ENCODE assay signal across 1 cellular context in genomic region chr2:121755237-121756111, GRCh38.
TF ChIP-seq lines count a peak whose summit lies in the region.

TSN (plus strand) TSS chr2:121755651; CDS start chr2:121755780, 129 bp downstream.

TF ChIP-seq in K562, 482 proteins besides CTCF, POLR2A, EP300 and RAD21 (continued from another document and continues in another):
- TF ChIP-seq ZBTB34 (CRISPR knock-in tag; IDR thresholded peaks at IDR 0.05): no peak
- TF ChIP-seq MAFG (tag; conservative IDR thresholded peaks at IDR 0.05): no peak
- TF ChIP-seq CXXC5 (CRISPR knock-in tag; IDR thresholded peaks at IDR 0.05): peak; percentile 96
- no peak for TF ChIP-seq SAFB (IDR thresholded peaks at IDR 0.05; ENCODE audit: borderline replicate concordance, low read depth, low read length)
- no peak for TF ChIP-seq CC2D1A (IDR thresholded peaks at IDR 0.05)
- TF ChIP-seq, protein P1, sequence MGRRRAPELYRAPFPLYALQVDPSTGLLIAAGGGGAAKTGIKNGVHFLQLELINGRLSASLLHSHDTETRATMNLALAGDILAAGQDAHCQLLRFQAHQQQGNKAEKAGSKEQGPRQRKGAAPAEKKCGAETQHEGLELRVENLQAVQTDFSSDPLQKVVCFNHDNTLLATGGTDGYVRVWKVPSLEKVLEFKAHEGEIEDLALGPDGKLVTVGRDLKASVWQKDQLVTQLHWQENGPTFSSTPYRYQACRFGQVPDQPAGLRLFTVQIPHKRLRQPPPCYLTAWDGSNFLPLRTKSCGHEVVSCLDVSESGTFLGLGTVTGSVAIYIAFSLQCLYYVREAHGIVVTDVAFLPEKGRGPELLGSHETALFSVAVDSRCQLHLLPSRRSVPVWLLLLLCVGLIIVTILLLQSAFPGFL (CRISPR knock-in tag; IDR thresholded peaks at IDR 0.05): no peak
- no peak for TF ChIP-seq NCOR1 (IDR thresholded peaks at IDR 0.05)
- peak; percentile 75; the same call in 1 of the 2 replicates for TF ChIP-seq GABPB1 (CRISPR knock-in tag; IDR thresholded peaks at IDR 0.05)
- no peak for TF ChIP-seq SMAD1 (IDR thresholded peaks at IDR 0.05; ENCODE audit: low read depth, low read length, partially characterized antibody)
- TF ChIP-seq ZNF12 (CRISPR knock-in tag; IDR thresholded peaks at IDR 0.05): no peak
- TF ChIP-seq BRF2 (IDR thresholded peaks at IDR 0.05; ENCODE audit: borderline replicate concordance, insufficient read depth, insufficient read length): no peak
- no peak for TF ChIP-seq ZNF133 (CRISPR knock-in tag; IDR thresholded peaks at IDR 0.05)
- TF ChIP-seq, protein P2, sequence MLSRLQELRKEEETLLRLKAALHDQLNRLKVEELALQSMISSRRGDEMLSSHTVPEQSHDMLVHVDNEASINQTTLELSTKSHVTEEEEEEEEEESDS (CRISPR knock-in tag; IDR thresholded peaks at IDR 0.05): no peak
- TF ChIP-seq, protein P3, sequence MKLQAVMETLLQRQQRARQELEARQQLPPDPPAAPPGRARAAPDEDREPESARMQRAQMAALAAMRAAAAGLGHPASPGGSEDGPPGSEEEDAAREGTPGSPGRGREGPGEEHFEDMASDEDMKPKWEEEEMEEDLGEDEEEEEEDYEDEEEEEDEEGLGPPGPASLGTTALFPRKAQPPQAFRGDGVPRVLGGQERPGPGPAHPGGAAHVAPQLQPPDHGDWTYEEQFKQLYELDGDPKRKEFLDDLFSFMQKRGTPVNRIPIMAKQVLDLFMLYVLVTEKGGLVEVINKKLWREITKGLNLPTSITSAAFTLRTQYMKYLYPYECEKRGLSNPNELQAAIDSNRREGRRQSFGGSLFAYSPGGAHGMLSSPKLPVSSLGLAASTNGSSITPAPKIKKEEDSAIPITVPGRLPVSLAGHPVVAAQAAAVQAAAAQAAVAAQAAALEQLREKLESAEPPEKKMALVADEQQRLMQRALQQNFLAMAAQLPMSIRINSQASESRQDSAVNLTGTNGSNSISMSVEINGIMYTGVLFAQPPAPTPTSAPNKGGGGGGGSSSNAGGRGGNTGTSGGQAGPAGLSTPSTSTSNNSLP (IDR thresholded peaks at IDR 0.05; ENCODE audit: borderline replicate concordance, low read depth, low read length): no peak
- TF ChIP-seq ZSCAN29 (IDR thresholded peaks at IDR 0.05): no peak
- TF ChIP-seq MCM5 (IDR thresholded peaks at IDR 0.05; ENCODE audit: low read depth): no peak
- TF ChIP-seq GTF2B (IDR thresholded peaks at IDR 0.05; ENCODE audit: extremely low read depth, insufficient read length): no peak
- no peak for TF ChIP-seq RBM25 (IDR thresholded peaks at IDR 0.05; ENCODE audit: low read depth, low read length, severe bottlenecking)
- no peak for TF ChIP-seq ZNF408 (CRISPR knock-in tag; IDR thresholded peaks at IDR 0.05; ENCODE audit: low read depth)
- TF ChIP-seq THRAP3 (IDR thresholded peaks at IDR 0.05; ENCODE audit: borderline replicate concordance): no peak
- TF ChIP-seq PKNOX1 (IDR thresholded peaks at IDR 0.05): no peak
- TF ChIP-seq USF2 (CRISPR knock-in tag; IDR thresholded peaks at IDR 0.05): peak; percentile 93
- TF ChIP-seq ZNF707 (CRISPR knock-in tag; conservative IDR thresholded peaks at IDR 0.05): no peak
- TF ChIP-seq CHD1 (IDR thresholded peaks at IDR 0.05; ENCODE audit: low read length): peak; percentile 45
- TF ChIP-seq FUS (optimal IDR thresholded peaks at IDR 0.05; ENCODE audit: low read depth, low read length): peak; percentile 71
- no peak for TF ChIP-seq RBM34 (IDR thresholded peaks at IDR 0.05; ENCODE audit: borderline replicate concordance, insufficient read depth, low read length)
- no peak for TF ChIP-seq THRB (CRISPR knock-in tag; conservative IDR thresholded peaks at IDR 0.05)
- TF ChIP-seq GTF2A2 (tag; IDR thresholded peaks at IDR 0.05): no peak
- TF ChIP-seq, protein P4, sequence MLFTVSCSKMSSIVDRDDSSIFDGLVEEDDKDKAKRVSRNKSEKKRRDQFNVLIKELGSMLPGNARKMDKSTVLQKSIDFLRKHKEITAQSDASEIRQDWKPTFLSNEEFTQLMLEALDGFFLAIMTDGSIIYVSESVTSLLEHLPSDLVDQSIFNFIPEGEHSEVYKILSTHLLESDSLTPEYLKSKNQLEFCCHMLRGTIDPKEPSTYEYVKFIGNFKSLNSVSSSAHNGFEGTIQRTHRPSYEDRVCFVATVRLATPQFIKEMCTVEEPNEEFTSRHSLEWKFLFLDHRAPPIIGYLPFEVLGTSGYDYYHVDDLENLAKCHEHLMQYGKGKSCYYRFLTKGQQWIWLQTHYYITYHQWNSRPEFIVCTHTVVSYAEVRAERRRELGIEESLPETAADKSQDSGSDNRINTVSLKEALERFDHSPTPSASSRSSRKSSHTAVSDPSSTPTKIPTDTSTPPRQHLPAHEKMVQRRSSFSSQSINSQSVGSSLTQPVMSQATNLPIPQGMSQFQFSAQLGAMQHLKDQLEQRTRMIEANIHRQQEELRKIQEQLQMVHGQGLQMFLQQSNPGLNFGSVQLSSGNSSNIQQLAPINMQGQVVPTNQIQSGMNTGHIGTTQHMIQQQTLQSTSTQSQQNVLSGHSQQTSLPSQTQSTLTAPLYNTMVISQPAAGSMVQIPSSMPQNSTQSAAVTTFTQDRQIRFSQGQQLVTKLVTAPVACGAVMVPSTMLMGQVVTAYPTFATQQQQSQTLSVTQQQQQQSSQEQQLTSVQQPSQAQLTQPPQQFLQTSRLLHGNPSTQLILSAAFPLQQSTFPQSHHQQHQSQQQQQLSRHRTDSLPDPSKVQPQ (CRISPR knock-in tag; IDR thresholded peaks at IDR 0.05; ENCODE audit: borderline replicate concordance): no peak
- TF ChIP-seq ZEB2 (IDR thresholded peaks at IDR 0.05): no peak
- no peak for TF ChIP-seq TFAM (CRISPR knock-in tag; conservative IDR thresholded peaks at IDR 0.05)
- peak; percentile 94 for TF ChIP-seq TOE1 (IDR thresholded peaks at IDR 0.05; ENCODE audit: borderline replicate concordance)
- no peak for TF ChIP-seq TOE1 (CRISPR knock-in tag; IDR thresholded peaks at IDR 0.05; ENCODE audit: borderline replicate concordance, low read depth)
- no peak for TF ChIP-seq ZNF140 (CRISPR knock-in tag; IDR thresholded peaks at IDR 0.05)
- TF ChIP-seq SLC30A9 (CRISPR knock-in tag; IDR thresholded peaks at IDR 0.05): no peak
- TF ChIP-seq NONO (IDR thresholded peaks at IDR 0.05; ENCODE audit: low read depth in 2 of 2, low read length in 1 of 2): peak in 1 of 2 experiments; percentile 51; a peak in 1 of 4 replicates
- no peak for TF ChIP-seq BRCA1 (IDR thresholded peaks at IDR 0.05)
- no peak for TF ChIP-seq BRCA1 (CRISPR knock-in tag; IDR thresholded peaks at IDR 0.05)
- no peak for TF ChIP-seq ZNF354B (CRISPR knock-in tag; IDR thresholded peaks at IDR 0.05)
- TF ChIP-seq CBFA2T3 (IDR thresholded peaks at IDR 0.05): no peak
- no peak for TF ChIP-seq SMARCB1 (IDR thresholded peaks at IDR 0.05; ENCODE audit: insufficient read length, low read depth)
- TF ChIP-seq BHLHE40 (IDR thresholded peaks at IDR 0.05; ENCODE audit: low read length): peak; percentile 69
- TF ChIP-seq, protein P5, sequence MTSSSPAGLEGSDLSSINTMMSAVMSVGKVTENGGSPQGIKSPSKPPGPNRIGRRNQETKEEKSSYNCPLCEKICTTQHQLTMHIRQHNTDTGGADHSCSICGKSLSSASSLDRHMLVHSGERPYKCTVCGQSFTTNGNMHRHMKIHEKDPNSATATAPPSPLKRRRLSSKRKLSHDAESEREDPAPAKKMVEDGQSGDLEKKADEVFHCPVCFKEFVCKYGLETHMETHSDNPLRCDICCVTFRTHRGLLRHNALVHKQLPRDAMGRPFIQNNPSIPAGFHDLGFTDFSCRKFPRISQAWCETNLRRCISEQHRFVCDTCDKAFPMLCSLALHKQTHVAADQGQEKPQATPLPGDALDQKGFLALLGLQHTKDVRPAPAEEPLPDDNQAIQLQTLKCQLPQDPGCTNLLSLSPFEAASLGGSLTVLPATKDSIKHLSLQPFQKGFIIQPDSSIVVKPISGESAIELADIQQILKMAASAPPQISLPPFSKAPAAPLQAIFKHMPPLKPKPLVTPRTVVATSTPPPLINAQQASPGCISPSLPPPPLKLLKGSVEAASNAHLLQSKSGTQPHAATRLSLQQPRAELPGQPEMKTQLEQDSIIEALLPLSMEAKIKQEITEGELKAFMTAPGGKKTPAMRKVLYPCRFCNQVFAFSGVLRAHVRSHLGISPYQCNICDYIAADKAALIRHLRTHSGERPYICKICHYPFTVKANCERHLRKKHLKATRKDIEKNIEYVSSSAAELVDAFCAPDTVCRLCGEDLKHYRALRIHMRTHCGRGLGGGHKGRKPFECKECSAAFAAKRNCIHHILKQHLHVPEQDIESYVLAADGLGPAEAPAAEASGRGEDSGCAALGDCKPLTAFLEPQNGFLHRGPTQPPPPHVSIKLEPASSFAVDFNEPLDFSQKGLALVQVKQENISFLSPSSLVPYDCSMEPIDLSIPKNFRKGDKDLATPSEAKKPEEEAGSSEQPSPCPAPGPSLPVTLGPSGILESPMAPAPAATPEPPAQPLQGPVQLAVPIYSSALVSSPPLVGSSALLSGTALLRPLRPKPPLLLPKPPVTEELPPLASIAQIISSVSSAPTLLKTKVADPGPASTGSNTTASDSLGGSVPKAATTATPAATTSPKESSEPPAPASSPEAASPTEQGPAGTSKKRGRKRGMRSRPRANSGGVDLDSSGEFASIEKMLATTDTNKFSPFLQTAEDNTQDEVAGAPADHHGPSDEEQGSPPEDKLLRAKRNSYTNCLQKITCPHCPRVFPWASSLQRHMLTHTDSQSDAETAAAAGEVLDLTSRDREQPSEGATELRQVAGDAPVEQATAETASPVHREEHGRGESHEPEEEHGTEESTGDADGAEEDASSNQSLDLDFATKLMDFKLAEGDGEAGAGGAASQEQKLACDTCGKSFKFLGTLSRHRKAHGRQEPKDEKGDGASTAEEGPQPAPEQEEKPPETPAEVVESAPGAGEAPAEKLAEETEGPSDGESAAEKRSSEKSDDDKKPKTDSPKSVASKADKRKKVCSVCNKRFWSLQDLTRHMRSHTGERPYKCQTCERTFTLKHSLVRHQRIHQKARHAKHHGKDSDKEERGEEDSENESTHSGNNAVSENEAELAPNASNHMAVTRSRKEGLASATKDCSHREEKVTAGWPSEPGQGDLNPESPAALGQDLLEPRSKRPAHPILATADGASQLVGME (CRISPR knock-in tag; IDR thresholded peaks at IDR 0.05): no peak
- TF ChIP-seq NELFE (IDR thresholded peaks at IDR 0.05; ENCODE audit: insufficient read depth, insufficient read length): no peak
- no peak for TF ChIP-seq RFX1 (IDR thresholded peaks at IDR 0.05)
- no peak for TF ChIP-seq ZBTB43 (CRISPR knock-in tag; IDR thresholded peaks at IDR 0.05)
- TF ChIP-seq C11orf30 (IDR thresholded peaks at IDR 0.05; ENCODE audit: low read depth): peak; percentile 100
- TF ChIP-seq RCOR1 (IDR thresholded peaks at IDR 0.05; ENCODE audit: borderline replicate concordance in 1 of 2, low read depth in 2 of 2, low read length in 2 of 2): no peak
